Comparison of ENCODE assay signal across 12 cellular contexts in the genomic region with DNA sequence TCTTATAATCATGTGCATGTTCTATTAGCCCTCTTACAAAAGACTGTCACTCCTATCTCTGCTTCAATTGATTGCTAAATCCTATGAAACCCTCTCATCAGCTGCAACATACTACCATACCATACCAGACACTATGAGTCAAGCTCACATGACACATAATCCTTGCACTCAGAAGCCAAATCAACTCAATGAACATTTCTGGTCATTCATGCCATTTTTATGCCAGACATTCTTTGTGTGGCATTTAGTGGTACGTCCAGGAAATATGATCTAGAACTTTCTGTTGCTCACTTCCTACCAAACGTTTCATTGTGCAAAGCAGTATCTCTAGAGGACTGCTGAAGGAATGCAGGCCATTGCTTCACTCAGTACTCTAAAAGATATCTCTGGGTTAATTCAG.
A peak's percentile ranks its signal among the peaks of the same experiment; 100 is the strongest.
DNase-seq lines count a peak whose midpoint lies in the region; ATAC-seq and TF ChIP-seq lines count a peak whose summit lies in the region.
"Had no signal": no experiment of that assay in that cellular context is flagged by ENCODE, and none has a peak within 500 bp of the region (broad histone marks: within the 10 kb centered on the region; RNA-seq: fewer than 3 reads in every experiment).

No MANE protein-coding gene starts in this region.

- H3K36me3 Mint-ChIP-seq in activated T-helper 1 cell treated with anti-CD3 and anti-CD28 coated beads, Interleukin-12 subunit alpha, Interleukin-12 subunit beta, Interleukin-2, Interleukin-4 antibody, amounts not matched to agents 30 ng/mL and 10 ng/mL and 1 ng/mL, durations not matched to agents 14 hours and 24 hours and 36 hours (ENCODE audit: low read depth): peaks cover 37% of the 10 kb centered on the region

- no TSS peak for BruUV-seq in Panc1 (replicated peaks; lab: Mats Ljungman, UMichigan)

- intact Hi-C loops in Panc1 (cut with micrococcal nuclease; ENCODE audit: unreplicated experiment) (no loop called here), uterus (cut with DNase I; ENCODE audit: low total_unique reads) (no loop called here)
- intact Hi-C loops in activated T-helper 1 cell treated with anti-CD3 and anti-CD28 coated beads, Interleukin-12 subunit alpha, Interleukin-12 subunit beta, Interleukin-2, Interleukin-4 antibody, amounts not matched to agents 30 ng/mL and 10 ng/mL and 1 ng/mL, durations not matched to agents 14 hours and 24 hours and 36 hours (cut with micrococcal nuclease): no loop called here

- no peak for TF ChIP-seq POLR2A in erythroblast (IDR thresholded peaks at IDR 0.05; ENCODE audit: low read length)
- TF ChIP-seq POLR2A in uterus (IDR thresholded peaks at IDR 0.05): no peak

- H3K4me3 Mint-ChIP-seq in activated T-helper 1 cell treated with anti-CD3 and anti-CD28 coated beads, Interleukin-12 subunit alpha, Interleukin-12 subunit beta, Interleukin-2, Interleukin-4 antibody, amounts not matched to agents 30 ng/mL and 10 ng/mL and 1 ng/mL, durations not matched to agents 14 hours and 24 hours and 36 hours: no peak overlapping the region

- peaks cover 44% of the 10 kb centered on the region for H3K4me1 Mint-ChIP-seq in activated T-helper 1 cell treated with anti-CD3 and anti-CD28 coated beads, Interleukin-12 subunit alpha, Interleukin-12 subunit beta, Interleukin-2, Interleukin-4 antibody, amounts not matched to agents 30 ng/mL and 10 ng/mL and 1 ng/mL, durations not matched to agents 14 hours and 24 hours and 36 hours (ENCODE audit: low read depth)

- DNase-seq in GM03348 (ENCODE audit: low spot score): peak; percentile 79
- DNase-seq in Panc1 (ENCODE audit: low read depth, low spot score): peak; percentile 15
- peak; percentile 18 to 66 for DNase-seq in erythroblast (lab: John Stamatoyannopoulos, UW)
- peak; percentile 87 for DNase-seq in pulmonary artery endothelial cell (ENCODE audit: low read depth, low spot score)
- DNase-seq in activated T-helper 1 cell treated with anti-CD3 and anti-CD28 coated beads, Interleukin-12 subunit alpha, Interleukin-12 subunit beta, Interleukin-2, Interleukin-4 antibody, amounts not matched to agents 30 ng/mL and 10 ng/mL and 1 ng/mL, durations not matched to agents 14 hours and 24 hours and 36 hours (ENCODE audit: low spot score): no peak
- no peak for DNase-seq in NCI-H2107 treated with DMSO at 0.1 percent for 48 hours (lab: John Stamatoyannopoulos, UW; ENCODE audit: unreplicated experiment)
- DNase-seq in uterus: no peak
- DNase-seq in stimulated activated CD4-positive, alpha-beta T cell treated with anti-CD3 and anti-CD28 coated beads, Interleukin-15, amount 100 ng/mL, for 24 hours: no peak
- DNase-seq: activated CD8-positive, alpha-beta memory T cell treated with anti-CD3 and anti-CD28 coated beads, Interleukin-2, amount 50 U/mL, for 48 hours; heart right ventricle; NCI-H748 treated with DMSO at 0.1 percent for 48 hours; retina had no signal

- H3K9me3 Mint-ChIP-seq in activated T-helper 1 cell treated with anti-CD3 and anti-CD28 coated beads, Interleukin-12 subunit alpha, Interleukin-12 subunit beta, Interleukin-2, Interleukin-4 antibody, amounts not matched to agents 30 ng/mL and 10 ng/mL and 1 ng/mL, durations not matched to agents 14 hours and 24 hours and 36 hours: no peaks in the 10 kb centered on the region

- no peaks in the 10 kb centered on the region for H3K9me3 ChIP-seq in Panc1 (ENCODE audit: control insufficient read depth, insufficient read depth, low read depth, low read length)
- H3K9me3 ChIP-seq in uterus: no peaks in the 10 kb centered on the region
- H3K9me3 ChIP-seq: heart right ventricle had no signal

- H3K27me3 ChIP-seq in Panc1 (ENCODE audit: control insufficient read depth, insufficient read depth, low read length) (no peaks in the 10 kb centered on the region), uterus (no peaks in the 10 kb centered on the region)
- H3K27me3 ChIP-seq: heart right ventricle had no signal

- H3K36me3 ChIP-seq in Panc1 (ENCODE audit: control insufficient read depth, insufficient read depth, low read length): no peaks in the 10 kb centered on the region
- H3K36me3 ChIP-seq in uterus: no peaks in the 10 kb centered on the region

- H3K4me1 ChIP-seq in Panc1 (ENCODE audit: control insufficient read depth, insufficient read depth, low read length) (no peaks in the 10 kb centered on the region), uterus (no peaks in the 10 kb centered on the region)

- H3K27ac ChIP-seq in Panc1 (ENCODE audit: low read length) (no peak overlapping the region), uterus (no peak overlapping the region)

- no peak for ATAC-seq in Panc1

- H3K27ac Mint-ChIP-seq in activated T-helper 1 cell treated with anti-CD3 and anti-CD28 coated beads, Interleukin-12 subunit alpha, Interleukin-12 subunit beta, Interleukin-2, Interleukin-4 antibody, amounts not matched to agents 30 ng/mL and 10 ng/mL and 1 ng/mL, durations not matched to agents 14 hours and 24 hours and 36 hours: no peak overlapping the region

- no peak overlapping the region for H3K4me3 ChIP-seq in Panc1 (ENCODE audit: low read depth in 2 of 2, low read length in 2 of 2)
- H3K4me3 ChIP-seq in uterus: no peak overlapping the region
- H3K4me3 ChIP-seq: heart right ventricle had no signal

- TF ChIP-seq CTCF in Panc1 (IDR thresholded peaks at IDR 0.05) (no peak), uterus (IDR thresholded peaks at IDR 0.05) (no peak)

- in situ Hi-C loops in Panc1 (cut with HindIII; ENCODE audit: low pct_unique_long_range_greater_than_20kb, low sequenced_read_pairs): no loop called here

- no peaks in the 10 kb centered on the region for H3K27me3 Mint-ChIP-seq in activated T-helper 1 cell treated with anti-CD3 and anti-CD28 coated beads, Interleukin-12 subunit alpha, Interleukin-12 subunit beta, Interleukin-2, Interleukin-4 antibody, amounts not matched to agents 30 ng/mL and 10 ng/mL and 1 ng/mL, durations not matched to agents 14 hours and 24 hours and 36 hours (ENCODE audit: insufficient read depth)

- POLR2A ChIA-PET in Panc1 (lab: Charles Lee): no interaction called here

- CTCF ChIA-PET in Panc1 (lab: Charles Lee): no interaction called here

Comparison
In these comparisons a context has a peak if more than half of its experiments do, and no peak if none do; other contexts are left out.
1. DNase-seq: peak in GM03348 (single experiment), Panc1 (single experiment), erythroblast (2 of 2) and pulmonary artery endothelial cell (single experiment); none in activated T-helper 1 cell treated with anti-CD3 and anti-CD28 coated beads, Interleukin-12 subunit alpha, Interleukin-12 subunit beta, Interleukin-2, Interleukin-4 antibody, amounts not matched to agents 30 ng/mL and 10 ng/mL and 1 ng/mL, durations not matched to agents 14 hours and 24 hours and 36 hours (single experiment), NCI-H2107 treated with DMSO at 0.1 percent for 48 hours (single experiment), uterus (0 of 2) and stimulated activated CD4-positive, alpha-beta T cell treated with anti-CD3 and anti-CD28 coated beads, Interleukin-15, amount 100 ng/mL, for 24 hours (single experiment).